Comparison of ENCODE assay signal across 9 cellular contexts in the genomic region with DNA sequence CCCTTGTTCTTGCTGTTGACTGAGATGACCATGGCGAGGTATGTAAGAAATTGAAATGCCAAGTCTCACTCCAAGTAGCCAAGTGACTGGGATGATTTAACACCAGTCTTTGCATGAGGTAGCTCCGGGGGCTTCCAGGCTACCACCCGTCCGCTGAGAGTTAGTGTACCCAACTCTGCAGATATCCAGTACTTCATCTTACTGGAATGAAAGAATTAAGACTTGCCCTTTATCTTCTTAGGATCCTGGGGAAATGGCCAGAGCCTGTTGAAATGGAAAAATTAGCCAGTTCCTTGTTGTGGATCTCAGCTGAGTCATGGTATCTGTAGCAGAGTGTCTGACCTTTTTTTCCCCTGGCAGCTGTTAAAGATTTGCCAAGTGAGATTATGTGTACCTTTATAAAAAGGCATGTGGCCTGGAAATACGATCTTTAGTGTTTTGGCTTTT.
DNase-seq lines count a peak whose midpoint lies in the region; ATAC-seq and TF ChIP-seq lines count a peak whose summit lies in the region.
"Had no signal": no experiment of that assay in that cellular context is flagged by ENCODE, and none has a peak within 500 bp of the region (broad histone marks: within the 10 kb centered on the region; RNA-seq: fewer than 3 reads in every experiment).

No MANE protein-coding gene starts in this region.

- no peak for TF ChIP-seq CTCF in foreskin keratinocyte (conservative IDR thresholded peaks at IDR 0.05)
- no peak for TF ChIP-seq CTCF in parathyroid adenoma (IDR thresholded peaks at IDR 0.05)

- peak overlapping the region; percentile 60 for H3K27ac ChIP-seq in SJCRH30
- H3K27ac ChIP-seq in foreskin keratinocyte, result peak overlapping the region; percentile 63
- H3K27ac ChIP-seq in parathyroid adenoma, result peak overlapping the region; percentile 11

- no peaks in the 10 kb centered on the region for H3K79me2 ChIP-seq in parathyroid adenoma

- H3K9me3 ChIP-seq in SJCRH30 (replicated peaks) (no peaks in the 10 kb centered on the region), parathyroid adenoma (ENCODE audit: control insufficient read depth, low read length) (no peaks in the 10 kb centered on the region)

- peak overlapping the region; percentile 8 for H3K4me3 ChIP-seq in SJCRH30
- H3K4me3 ChIP-seq in parathyroid adenoma (ENCODE audit: low read depth, low read length), result no peak overlapping the region

- no peaks in the 10 kb centered on the region; the same call in 1 of the 2 replicates for H3K36me3 ChIP-seq in SJCRH30
- no peaks in the 10 kb centered on the region for H3K36me3 ChIP-seq in parathyroid adenoma (ENCODE audit: control insufficient read depth, insufficient read depth, low read length)

- no peak overlapping the region for H2AFZ ChIP-seq in parathyroid adenoma

- H3K27me3 ChIP-seq in SJCRH30, result no peaks in the 10 kb centered on the region
- no peaks in the 10 kb centered on the region for H3K27me3 ChIP-seq in foreskin keratinocyte
- no peaks in the 10 kb centered on the region for H3K27me3 ChIP-seq in parathyroid adenoma (ENCODE audit: control insufficient read depth, insufficient read depth, low read length)

- peak overlapping the region; percentile 16 for H3K4me2 ChIP-seq in parathyroid adenoma (ENCODE audit: low read length)

- H3K4me1 ChIP-seq in SJCRH30, result peaks cover 22% of the 10 kb centered on the region
- H3K4me1 ChIP-seq in foreskin keratinocyte, result peaks cover 30% of the 10 kb centered on the region
- H3K4me1 ChIP-seq in parathyroid adenoma, result peaks cover 4% of the 10 kb centered on the region

- no peak overlapping the region for H3K9ac ChIP-seq in parathyroid adenoma

- peak; percentile 64 for ATAC-seq in foreskin keratinocyte
- no peak for ATAC-seq in HG03095 (IDR thresholded peaks at IDR 0.05; ENCODE audit: unreplicated experiment)
- no peak for ATAC-seq in GM18861 (IDR thresholded peaks at IDR 0.05; ENCODE audit: unreplicated experiment)

- DNase-seq in ELF-1 (ENCODE audit: low read depth, low spot score), result peak; percentile 66
- DNase-seq in SJCRH30, result peak; percentile 50 to 76
- peak in 1 of 2 donors; percentile 63 for DNase-seq in foreskin keratinocyte
- no peak for DNase-seq in Ammon's horn (ENCODE audit: low spot score)
- no peak for DNase-seq in stimulated activated naive CD4-positive, alpha-beta T cell (lab: John Stamatoyannopoulos, UW)
- DNase-seq: activated CD4-positive, alpha-beta T cell treated with anti-CD3 and anti-CD28 coated beads for 48 hours had no signal

Comparison
In these comparisons a context has a peak if more than half of its experiments do, and no peak if none do; other contexts are left out.
1. DNase-seq: peak in ELF-1 (single experiment) and SJCRH30 (2 of 2); none in Ammon's horn (single experiment) and stimulated activated naive CD4-positive, alpha-beta T cell (0 of 6).
2. H3K27ac ChIP-seq: peak in every context shown above with its lines; median percentile 63 in foreskin keratinocyte; 60 in SJCRH30; 11 in parathyroid adenoma.